ENCODE assay signal across 8 cellular contexts in the genomic region with DNA sequence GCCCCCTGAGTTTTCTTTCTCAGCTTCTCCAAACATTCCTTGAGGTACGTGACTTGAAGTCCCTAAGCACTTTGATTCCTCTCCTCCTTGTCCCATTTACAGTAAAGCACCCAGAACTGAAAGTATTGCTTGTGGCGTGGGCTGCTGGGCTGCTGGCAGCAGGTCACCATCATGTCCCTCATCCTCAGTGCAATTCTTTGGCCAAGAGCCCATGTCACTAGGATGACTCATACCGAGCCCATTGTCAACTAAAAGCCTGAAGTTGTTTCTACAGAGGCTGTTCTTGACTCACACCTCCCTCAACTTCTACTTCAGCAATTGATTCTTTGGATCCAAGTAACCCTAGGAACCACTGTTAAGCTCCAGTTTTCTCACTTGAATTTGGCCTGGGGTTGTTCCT. TPM values are rescaled to one million over a fixed set of nuclear protein-coding genes. Genes with fewer than 3 reads are reported as not detected.
A peak's percentile ranks its signal among the peaks of the same experiment; 100 is the strongest.
DNase-seq lines count a peak whose midpoint lies in the region; ATAC-seq and TF ChIP-seq lines count a peak whose summit lies in the region.

No MANE protein-coding gene starts in this region.

- peak overlapping the region in 3 of 5 experiments; percentile 39 to 70 (median 58) for H3K27ac Mint-ChIP-seq in brain
- no peak overlapping the region for H3K27ac Mint-ChIP-seq in osteocyte (ENCODE audit: unreplicated experiment)

- H3K4me1 Mint-ChIP-seq in brain: peaks cover 18% of the 10 kb centered on the region
- peaks cover 41% of the 10 kb centered on the region for H3K4me1 Mint-ChIP-seq in osteocyte (ENCODE audit: unreplicated experiment)

- peak; percentile 12 for DNase-seq in NCI-H748 (lab: John Stamatoyannopoulos, UW; ENCODE audit: unreplicated experiment)
- DNase-seq in NCI-H748 treated with DMSO at 0.1 percent for 48 hours (lab: John Stamatoyannopoulos, UW): no peak
- DNase-seq in LHCN-M2 (ENCODE audit: low read depth): peak; percentile 8
- DNase-seq in osteocyte (ENCODE audit: extremely low spot score, unreplicated experiment): peak; percentile 57
- DNase-seq in effector CD8-positive, alpha-beta T cell (lab: John Stamatoyannopoulos, UW): no peak

- H3K4me3 Mint-ChIP-seq in brain: no peak overlapping the region
- H3K4me3 Mint-ChIP-seq in osteocyte (ENCODE audit: unreplicated experiment): no peak overlapping the region

- ATAC-seq in HG03045 (IDR thresholded peaks at IDR 0.05; ENCODE audit: unreplicated experiment) (no peak), HG02763 (IDR thresholded peaks at IDR 0.05; ENCODE audit: unreplicated experiment) (no peak)

- TF ChIP-seq CTCF in brain (conservative IDR thresholded peaks at IDR 0.05): no peak
- TF ChIP-seq CTCF in osteocyte (IDR thresholded peaks at IDR 0.05): no peak

- H3K9me3 Mint-ChIP-seq in brain: no peaks in the 10 kb centered on the region
- H3K9me3 Mint-ChIP-seq in osteocyte (ENCODE audit: unreplicated experiment): no peaks in the 10 kb centered on the region

- H3K27me3 Mint-ChIP-seq in brain: peaks cover 2% of the 10 kb centered on the region
- no peaks in the 10 kb centered on the region for H3K27me3 Mint-ChIP-seq in osteocyte (ENCODE audit: unreplicated experiment)

- H3K36me3 Mint-ChIP-seq in brain: no peaks in the 10 kb centered on the region
- H3K36me3 Mint-ChIP-seq in osteocyte (ENCODE audit: unreplicated experiment): no peaks in the 10 kb centered on the region

RNA-seq across cellular contexts. Expression of gene KPNA2, which starts 54.3 kb away (rescaled TPM):
- total RNA-seq in LHCN-M2 (2014; rRNA removed) (387 and 438 TPM in 2 replicates), osteocyte (95.0 and 102 TPM in 2 replicates)
- 241 TPM for polyA plus RNA-seq in LHCN-M2 (2012)
- polyA plus RNA-seq in brain (ENCODE audit: insufficient read depth, low read depth, low replicate concordance): 168 TPM

Comparison
In these comparisons a context has a peak if more than half of its experiments do, and no peak if none do; other contexts are left out.
1. DNase-seq: peak in NCI-H748 (single experiment), LHCN-M2 (single experiment) and osteocyte (single experiment); none in NCI-H748 treated with DMSO at 0.1 percent for 48 hours (single experiment) and effector CD8-positive, alpha-beta T cell (single experiment).